ENCODE assay signal across 20 cellular contexts in genomic region chr9:118618744-118619299, GRCh38.
DNase-seq lines count a peak whose midpoint lies in the region; ATAC-seq and TF ChIP-seq lines count a peak whose summit lies in the region.
"Had no signal": no experiment of that assay in that cellular context is flagged by ENCODE, and none has a peak within 500 bp of the region (broad histone marks: within the 10 kb centered on the region; RNA-seq: fewer than 3 reads in every experiment).

No MANE protein-coding gene starts in this region.

- dilution Hi-C loops in mammary epithelial cell (cut with HindIII; ENCODE audit: low sequenced_read_pairs): no loop called here

- H3K36me3 ChIP-seq in RWPE2 (ENCODE audit: low read depth): no peaks in the 10 kb centered on the region
- no peaks in the 10 kb centered on the region for H3K36me3 ChIP-seq in mammary epithelial cell (ENCODE audit: insufficient read depth, low read length)
- no peaks in the 10 kb centered on the region for H3K36me3 ChIP-seq in lower lobe of right lung
- no peaks in the 10 kb centered on the region for H3K36me3 ChIP-seq in GM23248 (ENCODE audit: low read depth)
- H3K36me3 ChIP-seq: BLaER1 had no signal

- CTCF ChIA-PET in mammary epithelial cell (lab: Charles Lee; ENCODE audit: low non-redundant PET): no interaction called here

- ATAC-seq in RWPE2 (ENCODE audit: low read depth) (peak; percentile 65), lower lobe of right lung (peak; percentile 17 to 54), GM19023 (IDR thresholded peaks at IDR 0.05; ENCODE audit: unreplicated experiment) (no peak), left ventricle myocardium superior (no peak)
- ATAC-seq: CD8-positive, alpha-beta T cell; GM12878; GM23338; HCT116 had no signal

- no peaks in the 10 kb centered on the region for H3K9me2 ChIP-seq in GM23248 (ENCODE audit: insufficient read depth)

- H3K9me3 ChIP-seq in RWPE2 (ENCODE audit: severe bottlenecking) (no peaks in the 10 kb centered on the region), mammary epithelial cell (replicated peaks; ENCODE audit: insufficient read depth, low read length) (no peaks in the 10 kb centered on the region), lower lobe of right lung (no peaks in the 10 kb centered on the region), GM23248 (ENCODE audit: low read depth) (no peaks in the 10 kb centered on the region)
- H3K9me3 ChIP-seq: BLaER1, Caco-2 had no signal

- intact Hi-C loops in mammary epithelial cell (cut with micrococcal nuclease): no loop called here
- intact Hi-C loops in lower lobe of right lung (cut with DNase I): no loop called here
- intact Hi-C loops in left ventricle myocardium superior (cut with micrococcal nuclease): no loop called here

- BruUV-seq in mammary epithelial cell (replicated peaks; lab: Mats Ljungman, UMichigan): no TSS peak

- H3K9ac ChIP-seq in mammary epithelial cell (ENCODE audit: insufficient read depth, low read length) (no peak overlapping the region), GM23248 (no peak overlapping the region)
- H3K9ac ChIP-seq: BLaER1 had no signal

- H2AFZ ChIP-seq in mammary epithelial cell (ENCODE audit: low read depth, low read length) (no peak overlapping the region), GM23248 (no peak overlapping the region)
- H2AFZ ChIP-seq: GM23338 had no signal

- H3K4me1 ChIP-seq in RWPE2 (ENCODE audit: insufficient read depth, poor library complexity, severe bottlenecking): peaks cover 17% of the 10 kb centered on the region
- H3K4me1 ChIP-seq in mammary epithelial cell (ENCODE audit: insufficient read depth, low read length): no peaks in the 10 kb centered on the region
- H3K4me1 ChIP-seq in lower lobe of right lung: no peaks in the 10 kb centered on the region
- peaks cover 6% of the 10 kb centered on the region; the same call in 1 of the 2 replicates for H3K4me1 ChIP-seq in GM23248 (ENCODE audit: insufficient read depth)
- H3K4me1 ChIP-seq: BLaER1, Caco-2 had no signal

- H3K79me2 ChIP-seq in mammary epithelial cell (ENCODE audit: insufficient read depth, low read length): no peaks in the 10 kb centered on the region
- H3K79me2 ChIP-seq in GM23248 (ENCODE audit: insufficient read depth): no peaks in the 10 kb centered on the region

- H3K27me3 ChIP-seq in RWPE2 (ENCODE audit: insufficient read depth, poor library complexity, severe bottlenecking) (no peaks in the 10 kb centered on the region), mammary epithelial cell (ENCODE audit: insufficient read depth, low read length) (no peaks in the 10 kb centered on the region), lower lobe of right lung (ENCODE audit: low read depth) (no peaks in the 10 kb centered on the region), GM23248 (replicated peaks; ENCODE audit: insufficient read depth) (no peaks in the 10 kb centered on the region)
- H3K27me3 ChIP-seq: BLaER1 had no signal

- DNase-seq in RWPE2 (ENCODE audit: low spot score): no peak
- peak; percentile 74 for DNase-seq in mammary epithelial cell
- DNase-seq in lower lobe of right lung: no peak
- DNase-seq in renal cortical epithelial cell (ENCODE audit: low read depth): peak; percentile 43
- DNase-seq in left ventricle myocardium superior: no peak
- DNase-seq in GM23248: no peak
- DNase-seq: Caco-2; CD4-positive, CD25-positive, alpha-beta regulatory T cell; CD8-positive, alpha-beta T cell; DMS153; DMS79; EL; GDM1; H9 had no signal

- H3K4me3 ChIP-seq in RWPE2 (ENCODE audit: severe bottlenecking): no peak overlapping the region
- H3K4me3 ChIP-seq in mammary epithelial cell (replicated peaks in 1 of 3; ENCODE audit: insufficient read depth in 1 of 3, low read depth in 2 of 3, low read length in 3 of 3): no peak overlapping the region
- H3K4me3 ChIP-seq in lower lobe of right lung: no peak overlapping the region
- no peak overlapping the region for H3K4me3 ChIP-seq in GM23248
- H3K4me3 ChIP-seq: BLaER1, GM12878, GM23338 had no signal

- H3K4me2 ChIP-seq in mammary epithelial cell (ENCODE audit: insufficient read depth, low read depth, low read length) (no peak overlapping the region), GM23248 (ENCODE audit: unreplicated experiment) (no peak overlapping the region)
- H3K4me2 ChIP-seq: BLaER1, GM23338 had no signal

- no peaks in the 10 kb centered on the region for H3F3A ChIP-seq in GM23248 (ENCODE audit: insufficient read depth)

- H3K27ac ChIP-seq in RWPE2 (ENCODE audit: poor library complexity, severe bottlenecking): no peak overlapping the region
- H3K27ac ChIP-seq in mammary epithelial cell (ENCODE audit: insufficient read depth, low read depth, low read length): no peak overlapping the region
- H3K27ac ChIP-seq in lower lobe of right lung: no peak overlapping the region
- no peak overlapping the region for H3K27ac ChIP-seq in GM23248
- H3K27ac ChIP-seq: BLaER1, C4-2B had no signal

- H4K20me1 ChIP-seq in mammary epithelial cell (ENCODE audit: insufficient read depth, low read length) (no peaks in the 10 kb centered on the region), GM23248 (ENCODE audit: insufficient read depth) (no peaks in the 10 kb centered on the region)
- H4K20me1 ChIP-seq: BLaER1 had no signal

- in situ Hi-C loops in mammary epithelial cell (cut with MboI; ENCODE audit: low sequenced_read_pairs in 2 of 2): no loop called here
- in situ Hi-C loops in GM23248 (cut with MboI): no loop called here

- WGBS in mammary epithelial cell (ENCODE audit: low coverage, missing lambda C conversion rate): 43% methylated on average over 5 of the region's 5 CpGs
- WGBS in GM23248 (ENCODE audit: low coverage in 1 of 2, low lambda C conversion rate in 2 of 2, missing lambda C conversion rate in 2 of 2), 2 experiments: 39 to 48% methylated on average over 5 of the region's 5 CpGs

- TF ChIP-seq CTCF in RWPE2 (IDR thresholded peaks at IDR 0.05; ENCODE audit: poor library complexity, severe bottlenecking): no peak
- no peak for TF ChIP-seq CTCF in mammary epithelial cell (conservative IDR thresholded peaks at IDR 0.05 in 1 of 2, IDR thresholded peaks at IDR 0.05 in 1 of 2; ENCODE audit: extremely low read depth in 1 of 2, insufficient read depth in 1 of 2, low read depth in 1 of 2, low read length in 2 of 2)
- no peak for TF ChIP-seq CTCF in lower lobe of right lung (IDR thresholded peaks at IDR 0.05)

Comparison
In these comparisons a context has a peak if more than half of its experiments do, and no peak if none do; other contexts are left out.
1. ATAC-seq: peak in RWPE2 (single experiment) and lower lobe of right lung (2 of 2); none in GM19023 (single experiment) and left ventricle myocardium superior (single experiment).
2. DNase-seq: peak in mammary epithelial cell (single experiment) and renal cortical epithelial cell (single experiment); none in RWPE2 (single experiment), lower lobe of right lung (single experiment), left ventricle myocardium superior (single experiment) and GM23248 (single experiment).